8 cellular contexts compared by ENCODE assay signal in genomic region chr2:71332413-71332866, GRCh38. TPM values are rescaled to one million over a fixed set of nuclear protein-coding genes. Genes with fewer than 3 reads are reported as not detected.
DNase-seq lines count a peak whose midpoint lies in the region; ATAC-seq, FAIRE-seq and TF ChIP-seq lines count a peak whose summit lies in the region.

No MANE protein-coding gene starts in this region.

- no peaks in the 10 kb centered on the region for H4K20me1 ChIP-seq in keratinocyte (ENCODE audit: control insufficient read depth, extremely low read depth, insufficient read depth, low read length)

- H3K36me3 Mint-ChIP-seq in activated CD4-positive, alpha-beta T cell treated with anti-CD3 and anti-CD28 coated beads, Interleukin-2, amount 10 ng/mL, durations not matched to agents 24 days and 14 days (ENCODE audit: low read depth), result peaks cover 24% of the 10 kb centered on the region
- peaks cover 22% of the 10 kb centered on the region for H3K36me3 Mint-ChIP-seq in activated T-helper 1 cell treated with anti-CD3 and anti-CD28 coated beads, Interleukin-12 subunit alpha, Interleukin-12 subunit beta, Interleukin-2, Interleukin-4 antibody, amounts not matched to agents 30 ng/mL and 10 ng/mL and 1 ng/mL, durations not matched to agents 14 hours and 24 hours and 36 hours (ENCODE audit: low read depth)

- no peak for FAIRE-seq in keratinocyte (lab: Jason Lieb, UNC)

- no peaks in the 10 kb centered on the region for H3K27me3 ChIP-seq in keratinocyte (ENCODE audit: control insufficient read depth, extremely low read depth, insufficient read depth, low read length)

- H3K27me3 Mint-ChIP-seq in activated CD4-positive, alpha-beta T cell treated with anti-CD3 and anti-CD28 coated beads, Interleukin-2, amount 10 ng/mL, durations not matched to agents 24 days and 14 days, result peaks cover 12% of the 10 kb centered on the region
- peaks cover 6% of the 10 kb centered on the region for H3K27me3 Mint-ChIP-seq in activated T-helper 1 cell treated with anti-CD3 and anti-CD28 coated beads, Interleukin-12 subunit alpha, Interleukin-12 subunit beta, Interleukin-2, Interleukin-4 antibody, amounts not matched to agents 30 ng/mL and 10 ng/mL and 1 ng/mL, durations not matched to agents 14 hours and 24 hours and 36 hours (ENCODE audit: insufficient read depth)

- no peak for DNase-seq in activated CD4-positive, alpha-beta T cell treated with anti-CD3 and anti-CD28 coated beads, Interleukin-2, amount 10 ng/mL, durations not matched to agents 24 days and 14 days
- no peak for DNase-seq in activated CD4-positive, alpha-beta T cell treated with anti-CD3 and anti-CD28 coated beads, Interleukin-2, amount 50 U/mL, for 1 hour
- no peak for DNase-seq in activated T-helper 1 cell treated with anti-CD3 and anti-CD28 coated beads, Interleukin-12 subunit alpha, Interleukin-12 subunit beta, Interleukin-2, Interleukin-4 antibody, amounts not matched to agents 30 ng/mL and 10 ng/mL and 1 ng/mL, durations not matched to agents 14 hours and 24 hours and 36 hours (ENCODE audit: low spot score)
- DNase-seq in keratinocyte (ENCODE audit: low read depth, low spot score) (no peak), midbrain (lab: John Stamatoyannopoulos, UW) (no peak)
- no peak for DNase-seq in activated CD4-positive, alpha-beta T cell treated with anti-CD3 and anti-CD28 coated beads for 48 hours

- peak overlapping the region; percentile 94 for H3K4me2 ChIP-seq in keratinocyte (ENCODE audit: control insufficient read depth, extremely low read depth, insufficient read depth, low read depth, low read length)

- intact Hi-C loops in activated CD4-positive, alpha-beta T cell treated with anti-CD3 and anti-CD28 coated beads, Interleukin-2, amount 10 ng/mL, durations not matched to agents 24 days and 14 days (cut with micrococcal nuclease), result loop anchor here (2.0 kb wide), 1 partner anchor 20 kb away; no protein-coding TSS in a partner anchor
- intact Hi-C loops in activated T-helper 1 cell treated with anti-CD3 and anti-CD28 coated beads, Interleukin-12 subunit alpha, Interleukin-12 subunit beta, Interleukin-2, Interleukin-4 antibody, amounts not matched to agents 30 ng/mL and 10 ng/mL and 1 ng/mL, durations not matched to agents 14 hours and 24 hours and 36 hours (cut with micrococcal nuclease), result loop anchor here (1.0 to 5.0 kb wide), 2 partner anchors 202 to 335 kb away; partner anchors contain the start of genes MCEE and MPHOSPH10

- peak overlapping the region; percentile 99 for H2AFZ ChIP-seq in keratinocyte (ENCODE audit: control insufficient read depth, low read length)

- H3K36me3 ChIP-seq in keratinocyte (ENCODE audit: control insufficient read depth in 2 of 2, extremely low read depth in 1 of 2, insufficient read depth in 2 of 2, low read length in 2 of 2), result no peaks in the 10 kb centered on the region

- peak overlapping the region; percentile 98 for H3K9ac ChIP-seq in keratinocyte (ENCODE audit: control insufficient read depth, extremely low read depth, insufficient read depth, low read length)

- H3K79me2 ChIP-seq in keratinocyte (ENCODE audit: control insufficient read depth, insufficient read depth, low read length), result peaks cover 56% of the 10 kb centered on the region

- no peak for ATAC-seq in GM19328 (IDR thresholded peaks at IDR 0.05; ENCODE audit: unreplicated experiment)

- dilution Hi-C loops in keratinocyte (cut with MboI; ENCODE audit: extremely low pct_ligation_motif_present, low sequenced_read_pairs), result no loop called here

- no peaks in the 10 kb centered on the region for H3K9me3 ChIP-seq in keratinocyte (ENCODE audit: control insufficient read depth, low read depth, low read length)

- H3K4me3 Mint-ChIP-seq in activated CD4-positive, alpha-beta T cell treated with anti-CD3 and anti-CD28 coated beads, Interleukin-2, amount 10 ng/mL, durations not matched to agents 24 days and 14 days, result peak overlapping the region; percentile 94
- peak overlapping the region; percentile 99 for H3K4me3 Mint-ChIP-seq in activated T-helper 1 cell treated with anti-CD3 and anti-CD28 coated beads, Interleukin-12 subunit alpha, Interleukin-12 subunit beta, Interleukin-2, Interleukin-4 antibody, amounts not matched to agents 30 ng/mL and 10 ng/mL and 1 ng/mL, durations not matched to agents 14 hours and 24 hours and 36 hours

- H3K9me1 ChIP-seq in keratinocyte (ENCODE audit: control insufficient read depth, extremely low read depth, insufficient read depth, low read length), result no peaks in the 10 kb centered on the region

- no peaks in the 10 kb centered on the region for H3K9me3 Mint-ChIP-seq in activated CD4-positive, alpha-beta T cell treated with anti-CD3 and anti-CD28 coated beads, Interleukin-2, amount 10 ng/mL, durations not matched to agents 24 days and 14 days
- no peaks in the 10 kb centered on the region for H3K9me3 Mint-ChIP-seq in activated T-helper 1 cell treated with anti-CD3 and anti-CD28 coated beads, Interleukin-12 subunit alpha, Interleukin-12 subunit beta, Interleukin-2, Interleukin-4 antibody, amounts not matched to agents 30 ng/mL and 10 ng/mL and 1 ng/mL, durations not matched to agents 14 hours and 24 hours and 36 hours

- H3K27ac ChIP-seq in keratinocyte (ENCODE audit: control insufficient read depth, insufficient read depth, low read length) (peak overlapping the region; percentile 94), temporal lobe (ENCODE audit: low read depth, low read length) (peak overlapping the region; percentile 67)

- peak overlapping the region; percentile 86 to 98 (median 93) for H3K4me3 ChIP-seq in keratinocyte (ENCODE audit: control insufficient read depth in 2 of 3, extremely low read depth in 1 of 3, insufficient read depth in 2 of 3, low read depth in 1 of 3, low read length in 3 of 3)

- H3K27ac Mint-ChIP-seq in activated CD4-positive, alpha-beta T cell treated with anti-CD3 and anti-CD28 coated beads, Interleukin-2, amount 10 ng/mL, durations not matched to agents 24 days and 14 days, result peak overlapping the region; percentile 100
- H3K27ac Mint-ChIP-seq in activated T-helper 1 cell treated with anti-CD3 and anti-CD28 coated beads, Interleukin-12 subunit alpha, Interleukin-12 subunit beta, Interleukin-2, Interleukin-4 antibody, amounts not matched to agents 30 ng/mL and 10 ng/mL and 1 ng/mL, durations not matched to agents 14 hours and 24 hours and 36 hours, result peak overlapping the region; percentile 100

- H3K4me1 Mint-ChIP-seq in activated CD4-positive, alpha-beta T cell treated with anti-CD3 and anti-CD28 coated beads, Interleukin-2, amount 10 ng/mL, durations not matched to agents 24 days and 14 days, result peaks cover 20% of the 10 kb centered on the region
- peaks cover 27% of the 10 kb centered on the region for H3K4me1 Mint-ChIP-seq in activated T-helper 1 cell treated with anti-CD3 and anti-CD28 coated beads, Interleukin-12 subunit alpha, Interleukin-12 subunit beta, Interleukin-2, Interleukin-4 antibody, amounts not matched to agents 30 ng/mL and 10 ng/mL and 1 ng/mL, durations not matched to agents 14 hours and 24 hours and 36 hours (ENCODE audit: low read depth)

- TF ChIP-seq CTCF in keratinocyte (optimal IDR thresholded peaks at IDR 0.05 in 1 of 3, IDR thresholded peaks at IDR 0.05 in 1 of 3, conservative IDR thresholded peaks at IDR 0.05 in 1 of 3; ENCODE audit: extremely low read depth in 1 of 3, insufficient read depth in 2 of 3, low read length in 3 of 3), result no peak

- peaks cover 5% of the 10 kb centered on the region for H3K4me1 ChIP-seq in keratinocyte (ENCODE audit: control insufficient read depth, extremely low read depth, insufficient read depth, low read length)

RNA-seq across cellular contexts. Expression of gene ZNF638, which starts 0.9 kb away (rescaled TPM):
- 90.2 and 91.5 TPM in 2 replicates for total RNA-seq in activated CD4-positive, alpha-beta T cell treated with anti-CD3 and anti-CD28 coated beads, Interleukin-2, amount 10 ng/mL, durations not matched to agents 24 days and 14 days
- 88.8 and 96.8 TPM in 2 replicates for total RNA-seq in activated T-helper 1 cell treated with anti-CD3 and anti-CD28 coated beads, Interleukin-12 subunit alpha, Interleukin-12 subunit beta, Interleukin-2, Interleukin-4 antibody, amounts not matched to agents 30 ng/mL and 10 ng/mL and 1 ng/mL, durations not matched to agents 14 hours and 24 hours and 36 hours
- 44.3 to 66.5 TPM (median 53.0 TPM) in 3 replicates for polyA plus RNA-seq in keratinocyte
- 150 TPM for polyA plus RNA-seq in keratinocyte (2011; ENCODE audit: low read depth)
- 20.3 and 39.9 TPM in 2 replicates for polyA plus RNA-seq in keratinocyte (2011; cell fraction: cytosol; rRNA removed)
- 129 and 156 TPM in 2 replicates for polyA plus RNA-seq in keratinocyte (2011; cell fraction: nucleus; rRNA removed)
- polyA plus RNA-seq in keratinocyte (2012; ENCODE audit: low replicate concordance), result 43.8 and 69.5 TPM in 2 replicates
- polyA minus RNA-seq in keratinocyte, result 15.2 to 176 TPM (median 118 TPM) in 3 replicates
- polyA minus RNA-seq in keratinocyte (2011; cell fraction: cytosol; rRNA and poly(A)+ RNA removed), result 29.2 TPM
- 137 and 245 TPM in 2 replicates for polyA minus RNA-seq in keratinocyte (2011; cell fraction: nucleus; rRNA and poly(A)+ RNA removed)
- total RNA-seq in temporal lobe, result 233 TPM
